18 cellular contexts compared by ENCODE assay signal in genomic region chr7:132516042-132516840, GRCh38.
DNase-seq lines count a peak whose midpoint lies in the region; ATAC-seq, FAIRE-seq and TF ChIP-seq lines count a peak whose summit lies in the region.
"Had no signal": no experiment of that assay in that cellular context is flagged by ENCODE, and none has a peak within 500 bp of the region (broad histone marks: within the 10 kb centered on the region; RNA-seq: fewer than 3 reads in every experiment).

No MANE protein-coding gene starts in this region.

- no peaks in the 10 kb centered on the region for H3K36me3 ChIP-seq in bronchial epithelial cell (ENCODE audit: control insufficient read depth, insufficient read depth, low read length)
- H3K36me3 ChIP-seq: HAP-1, vagina had no signal

- FAIRE-seq in bronchial epithelial cell (lab: Jason Lieb, UNC) (no peak), urothelium cell line (lab: Jason Lieb, UNC) (no peak)

- no peak overlapping the region for H3K4me3 ChIP-seq in bronchial epithelial cell (ENCODE audit: low read depth, low read length)
- H3K4me3 ChIP-seq: HAP-1, vagina had no signal

- no peak for TF ChIP-seq CTCF in bronchial epithelial cell (IDR thresholded peaks at IDR 0.05; ENCODE audit: insufficient read depth, low read length, severe bottlenecking)

- no peaks in the 10 kb centered on the region for H3K27me3 ChIP-seq in bronchial epithelial cell (ENCODE audit: control insufficient read depth, insufficient read depth, low read length)
- H3K27me3 ChIP-seq: vagina had no signal

- no peak for DNase-seq in Right ventricle myocardium superior
- no peak for DNase-seq in cardiac septum (ENCODE audit: low spot score)
- DNase-seq in bronchial epithelial cell (ENCODE audit: low read depth) = peak; percentile 4
- DNase-seq in hepatic stellate cell (ENCODE audit: low spot score) = peak; percentile 19
- peak; percentile 53 for DNase-seq in urothelium cell line (ENCODE audit: low spot score)
- no peak for DNase-seq in NCI-H526 (lab: John Stamatoyannopoulos, UW)
- no peak for DNase-seq in activated CD8-positive, alpha-beta memory T cell treated with anti-CD3 and anti-CD28 coated beads, Interleukin-2, amount 50 U/mL, for 48 hours
- DNase-seq: activated CD4-positive, CD25-positive, alpha-beta regulatory T cell; activated naive CD8-positive, alpha-beta T cell treated with anti-CD3 and anti-CD28 coated beads, Interleukin-2, amount 50 U/mL, for 24 hours; DMS 273 treated with DMSO at 0.1 percent for 48 hours; hippocampal formation; NCI-H146; NCI-H774; stimulated activated CD4-positive, alpha-beta T cell treated with anti-CD3 and anti-CD28 coated beads, Interleukin-1b, Interleukin-23, amount 100 ng/mL, for 48 hours had no signal

- peak; percentile 84 for ATAC-seq in Right ventricle myocardium superior (ENCODE audit: poor library complexity)
- ATAC-seq in HG02973 (IDR thresholded peaks at IDR 0.05; ENCODE audit: unreplicated experiment) = no peak
- ATAC-seq: activated naive CD8-positive, alpha-beta T cell treated with anti-CD3 and anti-CD28 coated beads, Interleukin-2, amount 50 U/mL, for 24 hours; stimulated activated effector memory CD8-positive, alpha-beta T cell treated with anti-CD3 and anti-CD28 coated beads, Interleukin-12 subunit alpha, Interleukin-12 subunit beta, amount 100 ng/mL, for 72 hours had no signal

- intact Hi-C loops in Right ventricle myocardium superior (cut with DNase I) = loop anchor here (10.0 kb wide), 1 partner anchor 59 kb away; the partner anchor contains the start of gene PLXNA4
- intact Hi-C loops in cardiac septum (cut with DNase I) = no loop called here

Comparison
In these comparisons a context has a peak if more than half of its experiments do, and no peak if none do; other contexts are left out.
1. DNase-seq: peak in bronchial epithelial cell (single experiment), hepatic stellate cell (single experiment) and urothelium cell line (single experiment); none in Right ventricle myocardium superior (single experiment), cardiac septum (single experiment), NCI-H526 (0 of 2) and activated CD8-positive, alpha-beta memory T cell treated with anti-CD3 and anti-CD28 coated beads, Interleukin-2, amount 50 U/mL, for 48 hours (single experiment).